Comparison of ENCODE assay signal across 8 cellular contexts in genomic region chr2:10278029-10278762, GRCh38. TPM values are rescaled to one million over a fixed set of nuclear protein-coding genes. Genes with fewer than 3 reads are reported as not detected.
A peak's percentile ranks its signal among the peaks of the same experiment; 100 is the strongest.
DNase-seq lines count a peak whose midpoint lies in the region; ATAC-seq, FAIRE-seq and TF ChIP-seq lines count a peak whose summit lies in the region.

No MANE protein-coding gene starts in this region.

- no peak overlapping the region for H3K4me3 ChIP-seq in AG04449 (ENCODE audit: low read depth, low read length)
- H3K4me3 ChIP-seq in brain microvascular endothelial cell (ENCODE audit: low read depth, low read length) = no peak overlapping the region
- no peak overlapping the region for H3K4me3 ChIP-seq in mucosa of rectum (ENCODE audit: low read length in 2 of 2)
- H3K4me3 ChIP-seq in aorta (ENCODE audit: low read length in 2 of 2) = no peak overlapping the region

- no peak for FAIRE-seq in D721Med (lab: Jason Lieb, UNC)

- H3K9ac ChIP-seq in mucosa of rectum (ENCODE audit: low read depth in 1 of 2, low read length in 2 of 2) = no peak overlapping the region

- CTCF ChIA-PET in AG04449 (lab: Yijun Ruan, JAX) = interaction anchor here (1.3 to 2.0 kb wide), 2 partner anchors 24 to 131 kb away, joined by 6 to 7 read pairs; partner anchors contain the start of gene HPCAL1

- H3K27ac ChIP-seq in brain microvascular endothelial cell (peak overlapping the region; percentile 22), mucosa of rectum (ENCODE audit: low read depth in 2 of 2, low read length in 2 of 2) (peak overlapping the region; percentile 10 to 43), aorta (ENCODE audit: low read depth in 1 of 2, low read length in 2 of 2) (peak overlapping the region in 1 of 2 donors; percentile 31), foreskin keratinocyte (no peak overlapping the region)

- peak; percentile 58 for ATAC-seq in aorta (ENCODE audit: low FRiP score)
- ATAC-seq in foreskin keratinocyte = no peak

- H3K4me1 ChIP-seq in mucosa of rectum (ENCODE audit: control insufficient read depth in 2 of 2, insufficient read depth in 2 of 2, low read length in 2 of 2) = peaks cover 0 to 11% of the 10 kb centered on the region in 2 donors
- H3K4me1 ChIP-seq in aorta (ENCODE audit: control insufficient read depth in 1 of 2, insufficient read depth in 2 of 2, low read length in 2 of 2) = no peaks in the 10 kb centered on the region
- H3K4me1 ChIP-seq in foreskin keratinocyte = peaks cover 3% of the 10 kb centered on the region

- H3K27me3 ChIP-seq in brain microvascular endothelial cell (replicated peaks) = no peaks in the 10 kb centered on the region
- no peaks in the 10 kb centered on the region for H3K27me3 ChIP-seq in mucosa of rectum (ENCODE audit: control insufficient read depth in 2 of 2, insufficient read depth in 2 of 2, low read length in 2 of 2)
- no peaks in the 10 kb centered on the region for H3K27me3 ChIP-seq in aorta (ENCODE audit: control insufficient read depth in 1 of 2, insufficient read depth in 2 of 2, low read length in 1 of 2)
- peaks cover 3% of the 10 kb centered on the region for H3K27me3 ChIP-seq in foreskin keratinocyte

- DNase-seq in AG04449 (ENCODE audit: low read depth, low spot score) (peak; percentile 17), LHCN-M2 (ENCODE audit: low read depth) (peak; percentile 96), brain microvascular endothelial cell (peak; percentile 83), aorta (peak; percentile 80 to 94), NCI-H510A treated with DMSO at 0.1 percent for 48 hours (lab: John Stamatoyannopoulos, UW) (no peak), foreskin keratinocyte (no peak), D721Med (ENCODE audit: insufficient read length, low spot score) (no peak)

- H3K9me3 ChIP-seq in mucosa of rectum (ENCODE audit: control insufficient read depth in 2 of 2, low read length in 2 of 2) = no peaks in the 10 kb centered on the region
- H3K9me3 ChIP-seq in aorta (ENCODE audit: control insufficient read depth, low read length) = no peaks in the 10 kb centered on the region

- intact Hi-C loops in aorta (cut with DNase I) = no loop called here

- 52 to 63% methylated on average over 19 of the region's 19 CpGs for WGBS in aorta, 2 donors

- POLR2A ChIA-PET in AG04449 (lab: Yijun Ruan, JAX) = no interaction called here

- in situ Hi-C loops in brain microvascular endothelial cell (cut with HindIII; ENCODE audit: low pct_ligation_motif_present, low sequenced_read_pairs) = no loop called here

- H3K36me3 ChIP-seq in brain microvascular endothelial cell (replicated peaks) (no peaks in the 10 kb centered on the region), mucosa of rectum (ENCODE audit: control insufficient read depth in 2 of 2, insufficient read depth in 2 of 2, low read length in 2 of 2) (no peaks in the 10 kb centered on the region), aorta (ENCODE audit: control insufficient read depth in 1 of 2, insufficient read depth in 2 of 2, low read length in 1 of 2) (no peaks in the 10 kb centered on the region)

- TF ChIP-seq CTCF in AG04449 (IDR thresholded peaks at IDR 0.05; ENCODE audit: insufficient read depth, low read length, missing control alignments) (no peak), brain microvascular endothelial cell (IDR thresholded peaks at IDR 0.05; ENCODE audit: low read depth, low read length, missing control alignments) (no peak), foreskin keratinocyte (conservative IDR thresholded peaks at IDR 0.05) (no peak), D721Med (IDR thresholded peaks at IDR 0.05; ENCODE audit: insufficient read depth, missing control alignments) (no peak)

RNA-seq across cellular contexts. Expression of gene HPCAL1, which starts 24.5 kb away (rescaled TPM):
- 241 and 280 TPM in 2 replicates for total RNA-seq in LHCN-M2 (2014; rRNA removed)
- 101 TPM for polyA plus RNA-seq in LHCN-M2 (2012)
- 10 to 100 TPM; 21.4 to 28.1 TPM for total RNA-seq in aorta
- 10 to 100 TPM; 22.4 to 39.9 TPM for polyA plus RNA-seq in aorta
- total RNA-seq in foreskin keratinocyte = 29.2 and 37.1 TPM in 2 replicates
- polyA plus RNA-seq in foreskin keratinocyte = 31.6 and 42.7 TPM in 2 replicates

Comparison
In these comparisons a context has a peak if more than half of its experiments do, and no peak if none do; other contexts are left out.
1. DNase-seq: peak in AG04449 (single experiment), LHCN-M2 (single experiment), brain microvascular endothelial cell (single experiment) and aorta (2 of 2); none in NCI-H510A treated with DMSO at 0.1 percent for 48 hours (single experiment), foreskin keratinocyte (0 of 2) and D721Med (single experiment).